6 cellular contexts compared by ENCODE assay signal in the genomic region with DNA sequence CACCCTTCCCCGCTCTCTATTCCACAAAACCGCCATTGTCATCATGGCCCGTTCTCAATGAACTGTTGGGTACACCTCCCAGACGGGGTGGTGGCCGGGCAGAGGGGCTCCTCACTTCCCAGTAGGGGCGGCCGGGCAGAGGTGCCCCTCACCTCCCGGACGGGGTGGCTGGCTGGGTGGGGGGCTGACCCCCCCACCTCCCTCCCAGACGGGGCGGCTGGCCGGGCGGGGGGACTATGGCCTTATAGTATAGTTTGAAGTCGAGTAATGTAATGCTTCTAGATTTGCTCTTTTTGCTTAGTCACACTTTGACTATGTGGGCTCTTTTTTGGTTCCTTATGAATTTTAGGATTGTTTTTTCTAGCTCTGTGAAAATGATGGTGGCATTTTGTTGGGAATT. TPM values are rescaled to one million over a fixed set of nuclear protein-coding genes. Genes with fewer than 3 reads are reported as not detected.
"Had no signal": no experiment of that assay in that cellular context is flagged by ENCODE, and none has a peak within 500 bp of the region (broad histone marks: within the 10 kb centered on the region; RNA-seq: fewer than 3 reads in every experiment).

No MANE protein-coding gene starts in this region.

RNA-seq across cellular contexts. Expression of a gene that starts 28.5 kb away (rescaled TPM):
- total RNA-seq: HT1080, LHCN-M2, MCF 10A, OCI-LY7, PC-3, SK-MEL-5 had no signal

RNA-seq across cellular contexts. Expression of a gene that starts 31.1 kb away (rescaled TPM):
- total RNA-seq: HT1080, LHCN-M2, MCF 10A, OCI-LY7, SK-MEL-5 had no signal

RNA-seq across cellular contexts. Expression of a gene that starts 37.3 kb away (rescaled TPM):
- total RNA-seq: HT1080, LHCN-M2, MCF 10A, OCI-LY7, SK-MEL-5 had no signal

RNA-seq across cellular contexts. Expression of a gene that starts 43.6 kb away (rescaled TPM):
- total RNA-seq: HT1080, LHCN-M2, MCF 10A, OCI-LY7, PC-3, SK-MEL-5 had no signal
